In genomic region chr3:189123595-189124387, GRCh38 we compare ENCODE assay signal across 12 cellular contexts. TPM values are rescaled to one million over a fixed set of nuclear protein-coding genes. Genes with fewer than 3 reads are reported as not detected.
A peak's percentile ranks its signal among the peaks of the same experiment; 100 is the strongest.
DNase-seq lines count a peak whose midpoint lies in the region; ATAC-seq and TF ChIP-seq lines count a peak whose summit lies in the region.
"Had no signal": no experiment of that assay in that cellular context is flagged by ENCODE, and none has a peak within 500 bp of the region (broad histone marks: within the 10 kb centered on the region; RNA-seq: fewer than 3 reads in every experiment).

No MANE protein-coding gene starts in this region.

- H3K27ac ChIP-seq in tibial nerve: peak overlapping the region; percentile 37 to 77 (median 71)
- H3K27ac ChIP-seq in effector memory CD4-positive, alpha-beta T cell (ENCODE audit: insufficient read depth, low read length, poor library complexity, severe bottlenecking): no peak overlapping the region
- H3K27ac ChIP-seq: parathyroid adenoma had no signal

- peaks cover 0 to 31% (median 7%) of the 10 kb centered on the region in 4 donors for H3K4me1 ChIP-seq in tibial nerve
- peaks cover 5% of the 10 kb centered on the region for H3K4me1 ChIP-seq in effector memory CD4-positive, alpha-beta T cell (ENCODE audit: control insufficient read depth, insufficient read depth, low read length, poor library complexity, severe bottlenecking)
- H3K4me1 ChIP-seq: parathyroid adenoma had no signal

- no peaks in the 10 kb centered on the region for H3K27me3 ChIP-seq in tibial nerve
- no peaks in the 10 kb centered on the region for H3K27me3 ChIP-seq in effector memory CD4-positive, alpha-beta T cell (replicated peaks; ENCODE audit: control insufficient read depth, insufficient read depth, low read length, poor library complexity, severe bottlenecking)

- H3K9me3 ChIP-seq in tibial nerve: peaks cover 0 to 11% (median 0%) of the 10 kb centered on the region in 4 donors
- peaks cover 5% of the 10 kb centered on the region for H3K9me3 ChIP-seq in effector memory CD4-positive, alpha-beta T cell (ENCODE audit: control insufficient read depth, low read length)

- WGBS in tibial nerve, 2 donors: 41 to 45% methylated on average over 11 of the region's 11 CpGs

- H3K27ac Mint-ChIP-seq in activated CD8-positive, alpha-beta memory T cell treated with anti-CD3 and anti-CD28 coated beads, Interleukin-2, amount 10 ng/mL, durations not matched to agents 7 days and 5 days: peak overlapping the region; percentile 95
- H3K27ac Mint-ChIP-seq: brain had no signal

- TF ChIP-seq CTCF in tibial nerve (IDR thresholded peaks at IDR 0.05): no peak

- peak; percentile 48 for ATAC-seq in activated CD8-positive, alpha-beta memory T cell treated with anti-CD3 and anti-CD28 coated beads, Interleukin-2, amount 10 ng/mL, durations not matched to agents 7 days and 5 days
- ATAC-seq in esophagus mucosa (peak; percentile 38), GM19328 (IDR thresholded peaks at IDR 0.05; ENCODE audit: unreplicated experiment) (no peak)

- DNase-seq in activated CD8-positive, alpha-beta memory T cell treated with anti-CD3 and anti-CD28 coated beads, Interleukin-2, amount 10 ng/mL, durations not matched to agents 7 days and 5 days: no peak
- no peak for DNase-seq in activated CD8-positive, alpha-beta memory T cell treated with anti-CD3 and anti-CD28 coated beads for 24 hours
- DNase-seq in midbrain (lab: John Stamatoyannopoulos, UW): peak; percentile 31
- peak in 1 of 2 donors; percentile 34 for DNase-seq in tibial nerve (ENCODE audit: low spot score in 2 of 2)
- no peak for DNase-seq in LoVo (ENCODE audit: low spot score)
- DNase-seq in effector memory CD4-positive, alpha-beta T cell: no peak
- DNase-seq: NCI-H345; stimulated activated CD8-positive, alpha-beta memory T cell treated with anti-CD3 and anti-CD28 coated beads, Interleukin-4, amount 100 ng/mL, for 48 hours had no signal

- TF ChIP-seq POLR2A in tibial nerve (IDR thresholded peaks at IDR 0.05): no peak

- CTCF ChIA-PET in activated CD8-positive, alpha-beta memory T cell treated with anti-CD3 and anti-CD28 coated beads, Interleukin-2, amount 10 ng/mL, durations not matched to agents 7 days and 5 days (lab: Charles Lee): interaction anchor here (3.6 to 6.6 kb wide), 3 partner anchors 8 to 1384 kb away, joined by 14 to 44 read pairs (median 14); no protein-coding TSS in a partner anchor

- H3K4me3 ChIP-seq in tibial nerve: no peak overlapping the region
- H3K4me3 ChIP-seq in effector memory CD4-positive, alpha-beta T cell (ENCODE audit: insufficient read depth, low read depth, low read length, poor library complexity, severe bottlenecking): no peak overlapping the region

- no peaks in the 10 kb centered on the region for H3K27me3 Mint-ChIP-seq in activated CD8-positive, alpha-beta memory T cell treated with anti-CD3 and anti-CD28 coated beads, Interleukin-2, amount 10 ng/mL, durations not matched to agents 7 days and 5 days
- H3K27me3 Mint-ChIP-seq: brain had no signal

- peaks cover 12% of the 10 kb centered on the region for H3K9me3 Mint-ChIP-seq in activated CD8-positive, alpha-beta memory T cell treated with anti-CD3 and anti-CD28 coated beads, Interleukin-2, amount 10 ng/mL, durations not matched to agents 7 days and 5 days (ENCODE audit: low read depth)

- peak in 1 of 2 donors; percentile 58 for TF ChIP-seq EP300 in tibial nerve (IDR thresholded peaks at IDR 0.05)

- H3K4me3 Mint-ChIP-seq in activated CD8-positive, alpha-beta memory T cell treated with anti-CD3 and anti-CD28 coated beads, Interleukin-2, amount 10 ng/mL, durations not matched to agents 7 days and 5 days: peak overlapping the region; percentile 77

- peaks cover 30% of the 10 kb centered on the region for H3K36me3 Mint-ChIP-seq in activated CD8-positive, alpha-beta memory T cell treated with anti-CD3 and anti-CD28 coated beads, Interleukin-2, amount 10 ng/mL, durations not matched to agents 7 days and 5 days
- H3K36me3 Mint-ChIP-seq: brain had no signal

- H3K36me3 ChIP-seq in tibial nerve: no peaks in the 10 kb centered on the region
- no peaks in the 10 kb centered on the region for H3K36me3 ChIP-seq in effector memory CD4-positive, alpha-beta T cell (ENCODE audit: control insufficient read depth, insufficient read depth, low read length)

- peaks cover 46% of the 10 kb centered on the region for H3K4me1 Mint-ChIP-seq in activated CD8-positive, alpha-beta memory T cell treated with anti-CD3 and anti-CD28 coated beads, Interleukin-2, amount 10 ng/mL, durations not matched to agents 7 days and 5 days

RNA-seq across cellular contexts. Expression of gene TPRG1, which starts 48.0 kb away (rescaled TPM):
- total RNA-seq in activated CD8-positive, alpha-beta memory T cell treated with anti-CD3 and anti-CD28 coated beads, Interleukin-2, amount 10 ng/mL, durations not matched to agents 7 days and 5 days: 10 to 100 TPM in 1 of 2 experiments, 1 to 10 TPM in 1; 9.7 to 10.5 TPM
- total RNA-seq in esophagus mucosa (30.4 TPM), tibial nerve (10 to 100 TPM; 11.7 to 37.3 (median 14.8) TPM)
